ENCODE assay signal across 8 cellular contexts in the genomic region with DNA sequence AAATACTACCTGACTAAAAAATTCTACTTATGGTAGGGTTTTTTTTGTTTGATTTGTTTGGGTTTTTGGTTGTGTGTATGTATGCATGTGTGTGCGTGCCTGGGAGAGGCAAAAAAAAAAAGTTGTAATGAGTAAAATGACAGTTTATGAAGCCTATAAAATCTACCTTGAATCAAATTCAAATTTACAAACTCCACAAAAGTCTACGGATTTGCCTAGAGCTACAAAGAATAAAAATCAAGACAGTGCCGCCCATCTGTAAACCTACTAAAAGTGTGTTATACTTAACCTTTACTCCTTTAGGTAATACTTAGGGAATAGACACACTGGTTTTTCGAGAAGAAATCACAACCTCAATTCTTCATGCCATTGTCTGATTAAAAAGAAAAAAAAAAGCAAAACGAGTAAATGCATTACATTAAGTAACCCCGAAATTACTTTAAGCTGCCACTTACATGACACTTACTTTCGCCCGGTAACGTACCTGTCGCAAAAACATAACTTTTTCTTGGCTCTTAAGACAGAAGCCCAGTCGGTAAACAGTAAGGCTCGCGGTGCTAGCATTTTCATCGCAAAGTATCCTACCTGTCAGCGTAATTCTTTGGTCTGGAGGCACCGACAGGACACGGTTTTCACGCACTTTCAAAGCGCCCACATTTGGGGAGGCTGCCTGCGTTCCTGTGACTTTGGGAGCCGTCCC. TPM values are rescaled to one million over a fixed set of nuclear protein-coding genes. Genes with fewer than 3 reads are reported as not detected.
DNase-seq lines count a peak whose midpoint lies in the region; ATAC-seq and TF ChIP-seq lines count a peak whose summit lies in the region.

No MANE protein-coding gene starts in this region.

- peak in 1 of 3 donors; percentile 31 for TF ChIP-seq POLR2A in body of pancreas (IDR thresholded peaks at IDR 0.05)

- peak overlapping the region; percentile 92 for H3K4me3 ChIP-seq in A673 (ENCODE audit: low read depth, low read length, poor library complexity, severe bottlenecking)
- H3K4me3 ChIP-seq in HAP-1 = peak overlapping the region; percentile 74
- peak overlapping the region; percentile 67 to 86 for H3K4me3 ChIP-seq in body of pancreas

- peaks cover 54% of the 10 kb centered on the region for H3K4me1 Mint-ChIP-seq in mesothelial cell of epicardium

- peak overlapping the region; percentile 91 for H3K27ac Mint-ChIP-seq in mesothelial cell of epicardium

- peaks cover 2% of the 10 kb centered on the region for H3K36me3 Mint-ChIP-seq in mesothelial cell of epicardium

- no peaks in the 10 kb centered on the region for H3K36me3 ChIP-seq in A673 (ENCODE audit: insufficient read depth, low read length, poor library complexity, severe bottlenecking)
- no peaks in the 10 kb centered on the region; the same call in 1 of the 2 replicates for H3K36me3 ChIP-seq in HAP-1 (replicated peaks)
- no peaks in the 10 kb centered on the region for H3K36me3 ChIP-seq in body of pancreas (replicated peaks in 1 of 2; ENCODE audit: insufficient read depth in 1 of 2, low read depth in 2 of 2)

- H3K27ac ChIP-seq in A673 (ENCODE audit: low read depth, low read length, poor library complexity, severe bottlenecking) (peak overlapping the region; percentile 97), body of pancreas (peak overlapping the region; percentile 77 to 99 (median 96))

- POLR2A ChIA-PET in A673 (lab: Charles Lee; ENCODE audit: low non-redundant PET) = no interaction called here

- H3K27me3 ChIP-seq in A673 (replicated peaks; ENCODE audit: insufficient read depth, low read depth, low read length, poor library complexity) (no peaks in the 10 kb centered on the region), HAP-1 (ENCODE audit: low read depth) (no peaks in the 10 kb centered on the region), body of pancreas (no peaks in the 10 kb centered on the region)

- no peak for ATAC-seq in body of pancreas

- TF ChIP-seq CTCF in A673 (conservative IDR thresholded peaks at IDR 0.05; ENCODE audit: low read depth, low read length) (no peak), body of pancreas (IDR thresholded peaks at IDR 0.05) (no peak), mesothelial cell of epicardium (IDR thresholded peaks at IDR 0.05; ENCODE audit: unreplicated experiment) (no peak)

- H3K4me3 Mint-ChIP-seq in mesothelial cell of epicardium = peak overlapping the region; percentile 93

- intact Hi-C loops in A673 (cut with micrococcal nuclease; ENCODE audit: unreplicated experiment) = loop anchor here (5.0 kb wide), 2 partner anchors 42 to 138 kb away; a partner anchor contains a TSS
- intact Hi-C loops in body of pancreas (cut with DNase I) = no loop called here

- in situ Hi-C loops in HAP-1 (cut with MboI; ENCODE audit: low sequenced_read_pairs) = no loop called here

- TSS peak; percentile 61 for BruUV-seq in A673 (replicated peaks; lab: Mats Ljungman, UMichigan)

- DNase-seq in A673 (ENCODE audit: low spot score) (no peak), HAP-1 (ENCODE audit: low spot score in 2 of 2) (peak in 1 of 2 experiments; percentile 14), body of pancreas (peak in 3 of 4 donors; percentile 12 to 47 (median 13)), mesothelial cell of epicardium (ENCODE audit: low spot score in 2 of 2, unreplicated experiment in 2 of 2) (no peak), superior temporal gyrus (ENCODE audit: extremely low spot score) (no peak), hippocampal formation (lab: John Stamatoyannopoulos, UW) (no peak), kidney glomerular epithelial cell (lab: John Stamatoyannopoulos, UW) (no peak)
- no peak for DNase-seq in stimulated activated CD4-positive, alpha-beta T cell treated with anti-CD3 and anti-CD28 coated beads, Interleukin-4, amount 100 ng/mL, for 4 hours

- WGBS in body of pancreas, 2 donors = 3 to 5% methylated on average over 20 to 21 of the region's 21 CpGs

- H3K9me3 ChIP-seq in A673 (ENCODE audit: low read depth, low read length, poor library complexity, severe bottlenecking) (no peaks in the 10 kb centered on the region), HAP-1 (no peaks in the 10 kb centered on the region), body of pancreas (no peaks in the 10 kb centered on the region)

- no peaks in the 10 kb centered on the region for H3K27me3 Mint-ChIP-seq in mesothelial cell of epicardium (ENCODE audit: low read depth)

- CTCF ChIA-PET in A673 (lab: Charles Lee) = interaction anchor here (0.7 kb wide), 1 partner anchor 10 kb away, joined by 3 read pairs; no protein-coding TSS in a partner anchor

- peaks cover 34% of the 10 kb centered on the region for H3K4me1 ChIP-seq in A673 (ENCODE audit: insufficient read depth, low read length, poor library complexity, severe bottlenecking)
- H3K4me1 ChIP-seq in HAP-1 = peaks cover 25% of the 10 kb centered on the region
- peaks cover 39% of the 10 kb centered on the region for H3K4me1 ChIP-seq in body of pancreas

- H3K9me3 Mint-ChIP-seq in mesothelial cell of epicardium = no peaks in the 10 kb centered on the region

RNA-seq across cellular contexts. Expression of a gene that starts 1.0 kb away (rescaled TPM):
- total RNA-seq in A673 (2021) (10.4 and 10.9 TPM in 2 replicates), body of pancreas (10 to 100 TPM; 12.2 to 17.5 TPM), mesothelial cell of epicardium (40.2 to 42.4 TPM (median 41.7 TPM) in 3 replicates)

RNA-seq across cellular contexts. Expression of a gene that starts 59.6 kb away (rescaled TPM):
- 30.2 and 31.9 TPM in 2 replicates for total RNA-seq in A673 (2021)
- total RNA-seq in body of pancreas = 10 to 100 TPM in 1 of 2 donors, 1 to 10 TPM in 1; 6.6 to 20.2 TPM
- 44.6 to 48.2 TPM (median 47.4 TPM) in 3 replicates for total RNA-seq in mesothelial cell of epicardium

Comparison
In these comparisons a context has a peak if more than half of its experiments do, and no peak if none do; other contexts are left out.
1. DNase-seq: peak in body of pancreas (3 of 4); none in A673 (single experiment), mesothelial cell of epicardium (0 of 2), superior temporal gyrus (single experiment), hippocampal formation (0 of 2), kidney glomerular epithelial cell (single experiment) and stimulated activated CD4-positive, alpha-beta T cell treated with anti-CD3 and anti-CD28 coated beads, Interleukin-4, amount 100 ng/mL, for 4 hours (0 of 2).
2. Peak in every context shown above with its lines, with median percentiles within 50 percentile points of each other: H3K4me3 ChIP-seq.